1 cellular context compared by ENCODE assay signal in the genomic region with DNA sequence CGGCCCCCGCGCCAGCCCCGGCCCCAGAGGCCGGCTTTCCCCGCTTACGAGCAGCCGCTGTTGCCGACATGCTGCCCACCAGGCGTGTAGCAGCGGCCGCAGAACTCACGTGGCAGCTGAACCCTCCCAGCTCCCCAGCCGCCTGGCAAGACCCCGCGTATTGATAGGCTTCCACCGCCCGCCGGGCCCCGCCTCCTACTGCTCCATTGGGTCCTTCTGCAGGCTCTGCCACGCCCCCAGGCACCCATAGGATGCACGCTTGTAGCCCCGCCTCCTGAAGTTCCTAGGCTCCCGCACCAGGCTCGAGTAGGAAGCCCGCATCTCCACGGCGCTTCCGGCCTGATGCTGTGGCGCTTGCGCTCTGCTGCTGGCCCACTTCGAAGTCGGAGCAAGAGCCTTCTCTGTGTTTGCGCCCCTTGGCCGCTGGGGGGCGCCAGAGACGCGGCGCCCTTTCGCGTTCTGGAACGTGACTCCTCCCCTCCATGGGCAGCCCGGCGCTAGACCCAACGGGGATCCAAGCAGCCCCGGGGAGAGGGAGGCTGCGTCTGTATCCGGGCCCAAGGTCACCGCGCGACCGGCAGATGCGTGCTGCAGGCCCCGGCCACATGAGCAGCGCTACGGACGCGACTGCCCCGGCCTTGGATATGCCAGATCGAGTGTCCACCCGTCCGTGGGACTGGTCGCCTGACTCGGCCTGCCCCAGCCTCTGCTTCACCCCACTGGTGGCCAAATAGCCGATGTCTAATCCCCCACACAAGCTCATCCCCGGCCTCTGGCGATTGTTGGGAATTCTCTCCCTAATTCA.
A peak's percentile ranks its signal among the peaks of the same experiment; 100 is the strongest.
TF ChIP-seq lines count a peak whose summit lies in the region.

A gene (plus strand): TSS at position 566 of the 805 bp plus-strand sequence. CDS start 993 bp downstream, outside the sequence.
A gene with protein sequence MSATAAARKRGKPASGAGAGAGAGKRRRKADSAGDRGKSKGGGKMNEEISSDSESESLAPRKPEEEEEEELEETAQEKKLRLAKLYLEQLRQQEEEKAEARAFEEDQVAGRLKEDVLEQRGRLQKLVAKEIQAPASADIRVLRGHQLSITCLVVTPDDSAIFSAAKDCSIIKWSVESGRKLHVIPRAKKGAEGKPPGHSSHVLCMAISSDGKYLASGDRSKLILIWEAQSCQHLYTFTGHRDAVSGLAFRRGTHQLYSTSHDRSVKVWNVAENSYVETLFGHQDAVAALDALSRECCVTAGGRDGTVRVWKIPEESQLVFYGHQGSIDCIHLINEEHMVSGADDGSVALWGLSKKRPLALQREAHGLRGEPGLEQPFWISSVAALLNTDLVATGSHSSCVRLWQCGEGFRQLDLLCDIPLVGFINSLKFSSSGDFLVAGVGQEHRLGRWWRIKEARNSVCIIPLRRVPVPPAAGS (minus strand): TSS at position 107 of the 805 bp plus-strand sequence. CDS start 37 bp downstream, at position 70.

TF ChIP-seq in K562, 482 proteins besides CTCF, POLR2A, EP300 and RAD21 (continued from another document and continues in another):
- TF ChIP-seq PURB (CRISPR knock-in tag; IDR thresholded peaks at IDR 0.05; ENCODE audit: low read depth) (no peak), RNF2 (IDR thresholded peaks at IDR 0.05) (0 out of 2 replicates have a peak, but pooled peaks have one; percentile 41), ZEB2 (IDR thresholded peaks at IDR 0.05) (no peak), KAT7 (CRISPR knock-in tag; IDR thresholded peaks at IDR 0.05; ENCODE audit: borderline replicate concordance) (peak; percentile 74; the same call in 1 of the 2 replicates), COPS2 (conservative IDR thresholded peaks at IDR 0.05) (no peak), SUPT5H (IDR thresholded peaks at IDR 0.05) (peak; percentile 58; the same call in 1 of the 2 replicates), ETV5 (CRISPR knock-in tag; IDR thresholded peaks at IDR 0.05; ENCODE audit: low read depth) (peak; percentile 71; the same call in 1 of the 2 replicates), RAD51 (IDR thresholded peaks at IDR 0.05; ENCODE audit: borderline replicate concordance, low read depth) (peak; percentile 40; the same call in 1 of the 2 replicates), ZNF24 (IDR thresholded peaks at IDR 0.05) (no peak), MXI1 (IDR thresholded peaks at IDR 0.05; ENCODE audit: low read depth, low read length) (peak; percentile 94), POLR2G (IDR thresholded peaks at IDR 0.05; ENCODE audit: low read depth, low read length) (peak; percentile 91), CCNT2 (IDR thresholded peaks at IDR 0.05; ENCODE audit: borderline replicate concordance, extremely low read depth, insufficient read length, low read depth, low read length) (peak; percentile 17), ILF3 (IDR thresholded peaks at IDR 0.05; ENCODE audit: borderline replicate concordance) (no peak), NEUROD1 (IDR thresholded peaks at IDR 0.05; ENCODE audit: borderline replicate concordance, low read depth, low read length, partially characterized antibody) (peak; percentile 73), MEIS2 (IDR thresholded peaks at IDR 0.05; ENCODE audit: partially characterized antibody) (peak; percentile 44), CEBPB (tag; IDR thresholded peaks at IDR 0.05) (no peak), PRMT5 (CRISPR knock-in tag; IDR thresholded peaks at IDR 0.05) (no peak), TCF3 (CRISPR knock-in tag; IDR thresholded peaks at IDR 0.05) (peak; percentile 6; the same call in 1 of the 2 replicates), EP400 (IDR thresholded peaks at IDR 0.05) (peak; percentile 92), HSF4 (CRISPR knock-in tag; IDR thresholded peaks at IDR 0.05; ENCODE audit: borderline replicate concordance) (no peak), MCM7 (IDR thresholded peaks at IDR 0.05) (no peak), ZKSCAN3 (CRISPR knock-in tag; IDR thresholded peaks at IDR 0.05) (no peak), MAZ (CRISPR knock-in tag; conservative IDR thresholded peaks at IDR 0.05 in 1 of 2, IDR thresholded peaks at IDR 0.05 in 1 of 2) (peak in 1 of 2 experiments; percentile 91; a peak in 2 of 4 replicates), LCOR (CRISPR knock-in tag; IDR thresholded peaks at IDR 0.05) (0 out of 2 replicates have a peak, but pooled peaks have one; percentile 38), HDAC2 (IDR thresholded peaks at IDR 0.05) (peak; percentile 75; the same call in 1 of the 2 replicates), CREB1 (IDR thresholded peaks at IDR 0.05) (no peak; the same call in 1 of the 2 replicates), CREB1 (CRISPR knock-in tag; IDR thresholded peaks at IDR 0.05) (peak; percentile 75), PHF20 (IDR thresholded peaks at IDR 0.05; ENCODE audit: partially characterized antibody) (peak; percentile 31), TAF1 (IDR thresholded peaks at IDR 0.05; ENCODE audit: control insufficient read depth, extremely low read depth, insufficient read depth, low read length, severe bottlenecking) (no peak), NRF1 (conservative IDR thresholded peaks at IDR 0.05 in 1 of 2, IDR thresholded peaks at IDR 0.05 in 1 of 2) (peak; percentile 94 to 95), SIN3A (IDR thresholded peaks at IDR 0.05; ENCODE audit: borderline replicate concordance in 2 of 2, control insufficient read depth in 1 of 2, low read depth in 2 of 2, low read length in 2 of 2) (peak; percentile 88 to 98), NFE2L1 (tag; IDR thresholded peaks at IDR 0.05; ENCODE audit: borderline replicate concordance, low read depth) (no peak), NFYB (IDR thresholded peaks at IDR 0.05; ENCODE audit: extremely low read depth, insufficient read length) (peak; percentile 71), CXXC5 (CRISPR knock-in tag; IDR thresholded peaks at IDR 0.05) (peak; percentile 75), KDM5B (IDR thresholded peaks at IDR 0.05; ENCODE audit: insufficient replicate concordance, low read depth, low read length) (peak; percentile 23), TBL1XR1 (IDR thresholded peaks at IDR 0.05; ENCODE audit: low read length in 2 of 2) (no peak), NR2C1 (IDR thresholded peaks at IDR 0.05) (peak; percentile 84), NR2C1 (tag; IDR thresholded peaks at IDR 0.05) (peak; percentile 87)
- TF ChIP-seq, protein P1, sequence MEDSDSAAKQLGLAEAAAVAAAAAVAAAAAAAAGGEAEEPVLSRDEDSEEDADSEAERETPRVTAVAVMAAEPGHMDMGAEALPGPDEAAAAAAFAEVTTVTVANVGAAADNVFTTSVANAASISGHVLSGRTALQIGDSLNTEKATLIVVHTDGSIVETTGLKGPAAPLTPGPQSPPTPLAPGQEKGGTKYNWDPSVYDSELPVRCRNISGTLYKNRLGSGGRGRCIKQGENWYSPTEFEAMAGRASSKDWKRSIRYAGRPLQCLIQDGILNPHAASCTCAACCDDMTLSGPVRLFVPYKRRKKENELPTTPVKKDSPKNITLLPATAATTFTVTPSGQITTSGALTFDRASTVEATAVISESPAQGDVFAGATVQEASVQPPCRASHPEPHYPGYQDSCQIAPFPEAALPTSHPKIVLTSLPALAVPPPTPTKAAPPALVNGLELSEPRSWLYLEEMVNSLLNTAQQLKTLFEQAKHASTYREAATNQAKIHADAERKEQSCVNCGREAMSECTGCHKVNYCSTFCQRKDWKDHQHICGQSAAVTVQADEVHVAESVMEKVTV (CRISPR knock-in tag; IDR thresholded peaks at IDR 0.05): peak; percentile 67
- TF ChIP-seq, protein P2, sequence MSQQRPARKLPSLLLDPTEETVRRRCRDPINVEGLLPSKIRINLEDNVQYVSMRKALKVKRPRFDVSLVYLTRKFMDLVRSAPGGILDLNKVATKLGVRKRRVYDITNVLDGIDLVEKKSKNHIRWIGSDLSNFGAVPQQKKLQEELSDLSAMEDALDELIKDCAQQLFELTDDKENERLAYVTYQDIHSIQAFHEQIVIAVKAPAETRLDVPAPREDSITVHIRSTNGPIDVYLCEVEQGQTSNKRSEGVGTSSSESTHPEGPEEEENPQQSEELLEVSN (IDR thresholded peaks at IDR 0.05; ENCODE audit: borderline replicate concordance in 1 of 2, extremely low read depth in 1 of 2, insufficient read depth in 1 of 2, insufficient read length in 1 of 2, low read depth in 1 of 2, low read length in 1 of 2, poor library complexity in 1 of 2, severe bottlenecking in 1 of 2): peak in 1 of 2 experiments; percentile 77
- TF ChIP-seq, protein P3, sequence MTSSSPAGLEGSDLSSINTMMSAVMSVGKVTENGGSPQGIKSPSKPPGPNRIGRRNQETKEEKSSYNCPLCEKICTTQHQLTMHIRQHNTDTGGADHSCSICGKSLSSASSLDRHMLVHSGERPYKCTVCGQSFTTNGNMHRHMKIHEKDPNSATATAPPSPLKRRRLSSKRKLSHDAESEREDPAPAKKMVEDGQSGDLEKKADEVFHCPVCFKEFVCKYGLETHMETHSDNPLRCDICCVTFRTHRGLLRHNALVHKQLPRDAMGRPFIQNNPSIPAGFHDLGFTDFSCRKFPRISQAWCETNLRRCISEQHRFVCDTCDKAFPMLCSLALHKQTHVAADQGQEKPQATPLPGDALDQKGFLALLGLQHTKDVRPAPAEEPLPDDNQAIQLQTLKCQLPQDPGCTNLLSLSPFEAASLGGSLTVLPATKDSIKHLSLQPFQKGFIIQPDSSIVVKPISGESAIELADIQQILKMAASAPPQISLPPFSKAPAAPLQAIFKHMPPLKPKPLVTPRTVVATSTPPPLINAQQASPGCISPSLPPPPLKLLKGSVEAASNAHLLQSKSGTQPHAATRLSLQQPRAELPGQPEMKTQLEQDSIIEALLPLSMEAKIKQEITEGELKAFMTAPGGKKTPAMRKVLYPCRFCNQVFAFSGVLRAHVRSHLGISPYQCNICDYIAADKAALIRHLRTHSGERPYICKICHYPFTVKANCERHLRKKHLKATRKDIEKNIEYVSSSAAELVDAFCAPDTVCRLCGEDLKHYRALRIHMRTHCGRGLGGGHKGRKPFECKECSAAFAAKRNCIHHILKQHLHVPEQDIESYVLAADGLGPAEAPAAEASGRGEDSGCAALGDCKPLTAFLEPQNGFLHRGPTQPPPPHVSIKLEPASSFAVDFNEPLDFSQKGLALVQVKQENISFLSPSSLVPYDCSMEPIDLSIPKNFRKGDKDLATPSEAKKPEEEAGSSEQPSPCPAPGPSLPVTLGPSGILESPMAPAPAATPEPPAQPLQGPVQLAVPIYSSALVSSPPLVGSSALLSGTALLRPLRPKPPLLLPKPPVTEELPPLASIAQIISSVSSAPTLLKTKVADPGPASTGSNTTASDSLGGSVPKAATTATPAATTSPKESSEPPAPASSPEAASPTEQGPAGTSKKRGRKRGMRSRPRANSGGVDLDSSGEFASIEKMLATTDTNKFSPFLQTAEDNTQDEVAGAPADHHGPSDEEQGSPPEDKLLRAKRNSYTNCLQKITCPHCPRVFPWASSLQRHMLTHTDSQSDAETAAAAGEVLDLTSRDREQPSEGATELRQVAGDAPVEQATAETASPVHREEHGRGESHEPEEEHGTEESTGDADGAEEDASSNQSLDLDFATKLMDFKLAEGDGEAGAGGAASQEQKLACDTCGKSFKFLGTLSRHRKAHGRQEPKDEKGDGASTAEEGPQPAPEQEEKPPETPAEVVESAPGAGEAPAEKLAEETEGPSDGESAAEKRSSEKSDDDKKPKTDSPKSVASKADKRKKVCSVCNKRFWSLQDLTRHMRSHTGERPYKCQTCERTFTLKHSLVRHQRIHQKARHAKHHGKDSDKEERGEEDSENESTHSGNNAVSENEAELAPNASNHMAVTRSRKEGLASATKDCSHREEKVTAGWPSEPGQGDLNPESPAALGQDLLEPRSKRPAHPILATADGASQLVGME (CRISPR knock-in tag; IDR thresholded peaks at IDR 0.05): no peak
- TF ChIP-seq, protein P4, sequence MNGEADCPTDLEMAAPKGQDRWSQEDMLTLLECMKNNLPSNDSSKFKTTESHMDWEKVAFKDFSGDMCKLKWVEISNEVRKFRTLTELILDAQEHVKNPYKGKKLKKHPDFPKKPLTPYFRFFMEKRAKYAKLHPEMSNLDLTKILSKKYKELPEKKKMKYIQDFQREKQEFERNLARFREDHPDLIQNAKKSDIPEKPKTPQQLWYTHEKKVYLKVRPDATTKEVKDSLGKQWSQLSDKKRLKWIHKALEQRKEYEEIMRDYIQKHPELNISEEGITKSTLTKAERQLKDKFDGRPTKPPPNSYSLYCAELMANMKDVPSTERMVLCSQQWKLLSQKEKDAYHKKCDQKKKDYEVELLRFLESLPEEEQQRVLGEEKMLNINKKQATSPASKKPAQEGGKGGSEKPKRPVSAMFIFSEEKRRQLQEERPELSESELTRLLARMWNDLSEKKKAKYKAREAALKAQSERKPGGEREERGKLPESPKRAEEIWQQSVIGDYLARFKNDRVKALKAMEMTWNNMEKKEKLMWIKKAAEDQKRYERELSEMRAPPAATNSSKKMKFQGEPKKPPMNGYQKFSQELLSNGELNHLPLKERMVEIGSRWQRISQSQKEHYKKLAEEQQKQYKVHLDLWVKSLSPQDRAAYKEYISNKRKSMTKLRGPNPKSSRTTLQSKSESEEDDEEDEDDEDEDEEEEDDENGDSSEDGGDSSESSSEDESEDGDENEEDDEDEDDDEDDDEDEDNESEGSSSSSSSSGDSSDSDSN (IDR thresholded peaks at IDR 0.05; ENCODE audit: borderline replicate concordance in 1 of 2, low read depth in 2 of 2, low read length in 2 of 2): peak in 1 of 2 experiments; percentile 45; a peak in 1 of 4 replicates
- TF ChIP-seq, protein P5, sequence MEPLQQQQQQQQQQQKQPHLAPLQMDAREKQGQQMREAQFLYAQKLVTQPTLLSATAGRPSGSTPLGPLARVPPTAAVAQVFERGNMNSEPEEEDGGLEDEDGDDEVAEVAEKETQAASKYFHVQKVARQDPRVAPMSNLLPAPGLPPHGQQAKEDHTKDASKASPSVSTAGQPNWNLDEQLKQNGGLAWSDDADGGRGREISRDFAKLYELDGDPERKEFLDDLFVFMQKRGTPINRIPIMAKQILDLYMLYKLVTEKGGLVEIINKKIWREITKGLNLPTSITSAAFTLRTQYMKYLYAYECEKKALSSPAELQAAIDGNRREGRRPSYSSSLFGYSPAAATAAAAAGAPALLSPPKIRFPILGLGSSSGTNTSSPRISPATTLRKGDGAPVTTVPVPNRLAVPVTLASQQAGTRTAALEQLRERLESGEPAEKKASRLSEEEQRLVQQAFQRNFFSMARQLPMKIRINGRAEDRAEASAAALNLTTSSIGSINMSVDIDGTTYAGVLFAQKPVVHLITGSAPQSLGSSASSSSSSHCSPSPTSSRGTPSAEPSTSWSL (CRISPR knock-in tag; IDR thresholded peaks at IDR 0.05; ENCODE audit: borderline replicate concordance): no peak
- TF ChIP-seq, protein P6, sequence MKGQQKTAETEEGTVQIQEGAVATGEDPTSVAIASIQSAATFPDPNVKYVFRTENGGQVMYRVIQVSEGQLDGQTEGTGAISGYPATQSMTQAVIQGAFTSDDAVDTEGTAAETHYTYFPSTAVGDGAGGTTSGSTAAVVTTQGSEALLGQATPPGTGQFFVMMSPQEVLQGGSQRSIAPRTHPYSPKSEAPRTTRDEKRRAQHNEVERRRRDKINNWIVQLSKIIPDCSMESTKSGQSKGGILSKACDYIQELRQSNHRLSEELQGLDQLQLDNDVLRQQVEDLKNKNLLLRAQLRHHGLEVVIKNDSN (CRISPR knock-in tag; IDR thresholded peaks at IDR 0.05): peak; percentile 52
- TF ChIP-seq, protein P7, sequence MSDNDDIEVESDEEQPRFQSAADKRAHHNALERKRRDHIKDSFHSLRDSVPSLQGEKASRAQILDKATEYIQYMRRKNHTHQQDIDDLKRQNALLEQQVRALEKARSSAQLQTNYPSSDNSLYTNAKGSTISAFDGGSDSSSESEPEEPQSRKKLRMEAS (CRISPR knock-in tag; IDR thresholded peaks at IDR 0.05): peak; percentile 86
- TF ChIP-seq, protein P8, sequence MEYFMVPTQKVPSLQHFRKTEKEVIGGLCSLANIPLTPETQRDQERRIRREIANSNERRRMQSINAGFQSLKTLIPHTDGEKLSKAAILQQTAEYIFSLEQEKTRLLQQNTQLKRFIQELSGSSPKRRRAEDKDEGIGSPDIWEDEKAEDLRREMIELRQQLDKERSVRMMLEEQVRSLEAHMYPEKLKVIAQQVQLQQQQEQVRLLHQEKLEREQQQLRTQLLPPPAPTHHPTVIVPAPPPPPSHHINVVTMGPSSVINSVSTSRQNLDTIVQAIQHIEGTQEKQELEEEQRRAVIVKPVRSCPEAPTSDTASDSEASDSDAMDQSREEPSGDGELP (CRISPR knock-in tag; IDR thresholded peaks at IDR 0.05; ENCODE audit: borderline replicate concordance): peak; percentile 84; the same call in 1 of the 2 replicates
